In genomic region chr9:124843635-124844034, GRCh38 we compare ENCODE assay signal across 23 cellular contexts. TPM values are rescaled to one million over a fixed set of nuclear protein-coding genes. Genes with fewer than 3 reads are reported as not detected.
"Had no signal": no experiment of that assay in that cellular context is flagged by ENCODE, and none has a peak within 500 bp of the region (broad histone marks: within the 10 kb centered on the region; RNA-seq: fewer than 3 reads in every experiment).

No MANE protein-coding gene starts in this region.

- H3K36me3 Mint-ChIP-seq: activated CD4-positive, alpha-beta memory T cell treated with anti-CD3 and anti-CD28 coated beads for 36 hours; activated naive CD4-positive, alpha-beta T cell treated with anti-CD3 and anti-CD28 coated beads, Interleukin-2, amount 10 ng/mL, durations not matched to agents 7 days and 5 days; T-cell had no signal

- H3K4me3 Mint-ChIP-seq: activated B cell treated with CpG ODN at 0.5 μM for 24 hours; activated CD4-positive, alpha-beta memory T cell treated with anti-CD3 and anti-CD28 coated beads for 36 hours; activated CD4-positive, alpha-beta T cell treated with anti-CD3 and anti-CD28 coated beads for 36 hours; activated naive CD4-positive, alpha-beta T cell treated with anti-CD3 and anti-CD28 coated beads, Interleukin-2, amount 10 ng/mL, durations not matched to agents 7 days and 5 days; nephron; T-cell had no signal

- H3K9me3 Mint-ChIP-seq: activated B cell treated with CpG ODN at 0.5 μM for 24 hours; activated CD4-positive, alpha-beta memory T cell treated with anti-CD3 and anti-CD28 coated beads for 36 hours; activated naive CD4-positive, alpha-beta T cell treated with anti-CD3 and anti-CD28 coated beads, Interleukin-2, amount 10 ng/mL, durations not matched to agents 7 days and 5 days; nephron; T-cell had no signal

- H3K36me3 ChIP-seq: tibial artery had no signal

- ATAC-seq: activated CD4-positive, alpha-beta T cell treated with anti-CD3 and anti-CD28 coated beads for 36 hours; left ventricle myocardium superior; sciatic nerve; stimulated activated naive CD8-positive, alpha-beta T cell treated with anti-CD3 and anti-CD28 coated beads, Interleukin-15, Interleukin-2, amounts not matched to agents 100 U/mL and 50 U/mL, for 24 hours; T-cell had no signal

- H3K27ac ChIP-seq: tibial artery had no signal

- DNase-seq: activated B cell treated with CpG ODN at 0.5 μM for 24 hours; activated CD4-positive, alpha-beta memory T cell treated with anti-CD3 and anti-CD28 coated beads for 36 hours; activated CD4-positive, alpha-beta T cell treated with anti-CD3 and anti-CD28 coated beads for 36 hours; activated naive CD4-positive, alpha-beta T cell treated with anti-CD3 and anti-CD28 coated beads, Interleukin-2, amount 10 ng/mL, durations not matched to agents 7 days and 5 days; activated T-cell treated with anti-CD3 and anti-CD28 coated beads, Interleukin-2, amount 50 U/mL, for 48 hours; amygdala; dermis blood vessel endothelial cell; effector CD8-positive, alpha-beta T cell; foreskin melanocyte; hippocampal formation; left ventricle myocardium superior; nucleus accumbens; stimulated activated CD4-positive, alpha-beta T cell treated with anti-CD3 and anti-CD28 coated beads, Interleukin-4, amount 100 ng/mL, for 24 hours; stimulated activated naive CD8-positive, alpha-beta T cell treated with anti-CD3 and anti-CD28 coated beads, Interleukin-15, Interleukin-2, amounts not matched to agents 100 U/mL and 50 U/mL, for 24 hours; T-cell; tibial artery had no signal

- H3K27ac Mint-ChIP-seq: activated B cell treated with CpG ODN at 0.5 μM for 24 hours; activated CD4-positive, alpha-beta memory T cell treated with anti-CD3 and anti-CD28 coated beads for 36 hours; activated CD4-positive, alpha-beta T cell treated with anti-CD3 and anti-CD28 coated beads for 36 hours; activated naive CD4-positive, alpha-beta T cell treated with anti-CD3 and anti-CD28 coated beads, Interleukin-2, amount 10 ng/mL, durations not matched to agents 7 days and 5 days; T-cell had no signal

- H3K4me1 Mint-ChIP-seq: activated B cell treated with CpG ODN at 0.5 μM for 24 hours; activated CD4-positive, alpha-beta T cell treated with anti-CD3 and anti-CD28 coated beads for 36 hours; activated naive CD4-positive, alpha-beta T cell treated with anti-CD3 and anti-CD28 coated beads, Interleukin-2, amount 10 ng/mL, durations not matched to agents 7 days and 5 days; T-cell had no signal

- H3K9me3 ChIP-seq: tibial artery had no signal

- H3K4me1 ChIP-seq: tibial artery had no signal

- H3K4me3 ChIP-seq: tibial artery had no signal

RNA-seq across cellular contexts. Expression of gene WDR38, which starts 9.6 kb away (rescaled TPM):
- total RNA-seq: activated B cell treated with CpG ODN at 0.5 μM for 24 hours; activated CD4-positive, alpha-beta memory T cell treated with anti-CD3 and anti-CD28 coated beads for 36 hours; activated CD4-positive, alpha-beta T cell treated with anti-CD3 and anti-CD28 coated beads for 36 hours; cardiac septum; dermis blood vessel endothelial cell; left ventricle myocardium superior; renal cortical epithelial cell; sciatic nerve; subcutaneous adipose tissue; T-cell; urinary bladder had no signal
- polyA plus RNA-seq: esophagus, urinary bladder had no signal
